Comparison of ENCODE assay signal across 12 cellular contexts in genomic region chr5:72269411-72269780, GRCh38.
"Had no signal": no experiment of that assay in that cellular context is flagged by ENCODE, and none has a peak within 500 bp of the region (broad histone marks: within the 10 kb centered on the region; RNA-seq: fewer than 3 reads in every experiment).

No MANE protein-coding gene starts in this region.

- H3K27me3 ChIP-seq: adrenal gland, cardiac muscle cell, gastrocnemius medialis, transverse colon had no signal

- H3K36me3 ChIP-seq: adrenal gland, cardiac muscle cell, gastrocnemius medialis, prostate gland, transverse colon, WERI-Rb-1 had no signal

- FAIRE-seq: colon had no signal

- H3K27me3 Mint-ChIP-seq: activated CD4-positive, alpha-beta memory T cell treated with anti-CD3 and anti-CD28 coated beads, Interleukin-2, amount 10 ng/mL, durations not matched to agents 7 days and 5 days; activated naive CD4-positive, alpha-beta T cell treated with anti-CD3 and anti-CD28 coated beads, Interleukin-2, amount 50 U/mL, for 24 hours; naive thymus-derived CD8-positive, alpha-beta T cell had no signal

- H3K9me3 Mint-ChIP-seq: activated CD4-positive, alpha-beta memory T cell treated with anti-CD3 and anti-CD28 coated beads, Interleukin-2, amount 10 ng/mL, durations not matched to agents 7 days and 5 days; activated naive CD4-positive, alpha-beta T cell treated with anti-CD3 and anti-CD28 coated beads, Interleukin-2, amount 50 U/mL, for 24 hours; activated T-cell treated with anti-CD3 and anti-CD28 coated beads, Interleukin-2, amount 50 U/mL, for 4 hours; naive thymus-derived CD8-positive, alpha-beta T cell had no signal

- ATAC-seq: activated T-cell treated with anti-CD3 and anti-CD28 coated beads, Interleukin-2, amount 50 U/mL, for 4 hours; gastrocnemius medialis; naive thymus-derived CD8-positive, alpha-beta T cell had no signal

- H3K4me3 Mint-ChIP-seq: activated CD4-positive, alpha-beta memory T cell treated with anti-CD3 and anti-CD28 coated beads, Interleukin-2, amount 10 ng/mL, durations not matched to agents 7 days and 5 days; activated naive CD4-positive, alpha-beta T cell treated with anti-CD3 and anti-CD28 coated beads, Interleukin-2, amount 50 U/mL, for 24 hours; activated T-cell treated with anti-CD3 and anti-CD28 coated beads, Interleukin-2, amount 50 U/mL, for 4 hours; naive thymus-derived CD8-positive, alpha-beta T cell had no signal

- H3K4me3 ChIP-seq: adrenal gland, cardiac muscle cell, gastrocnemius medialis, prostate gland, skin epidermis, transverse colon had no signal

- H3K9me3 ChIP-seq: adrenal gland, gastrocnemius medialis, prostate gland, transverse colon had no signal

- H3K27ac ChIP-seq: adrenal gland, cardiac muscle cell, gastrocnemius medialis, prostate gland, skin epidermis, transverse colon, WERI-Rb-1 had no signal

- H3K4me1 Mint-ChIP-seq: activated CD4-positive, alpha-beta memory T cell treated with anti-CD3 and anti-CD28 coated beads, Interleukin-2, amount 10 ng/mL, durations not matched to agents 7 days and 5 days had no signal

- DNase-seq: gastrocnemius medialis had no signal

- H3K27ac Mint-ChIP-seq: activated CD4-positive, alpha-beta memory T cell treated with anti-CD3 and anti-CD28 coated beads, Interleukin-2, amount 10 ng/mL, durations not matched to agents 7 days and 5 days; activated naive CD4-positive, alpha-beta T cell treated with anti-CD3 and anti-CD28 coated beads, Interleukin-2, amount 50 U/mL, for 24 hours had no signal

- H3K4me1 ChIP-seq: prostate gland had no signal
